24 cellular contexts compared by ENCODE assay signal in genomic region chr1:94582578-94582977, GRCh38. TPM values are rescaled to one million over a fixed set of nuclear protein-coding genes. Genes with fewer than 3 reads are reported as not detected.
"Had no signal": no experiment of that assay in that cellular context is flagged by ENCODE, and none has a peak within 500 bp of the region (broad histone marks: within the 10 kb centered on the region; RNA-seq: fewer than 3 reads in every experiment).

No MANE protein-coding gene starts in this region.

- H3K27me3 ChIP-seq: esophagus squamous epithelium, left lung, sigmoid colon, tibial nerve had no signal

- H3K4me3 ChIP-seq: esophagus squamous epithelium, left lung, lung, psoas muscle, sigmoid colon, spleen, tibial nerve had no signal

- DNase-seq: activated CD4-positive, alpha-beta memory T cell treated with anti-CD3 and anti-CD28 coated beads for 36 hours; activated CD4-positive, alpha-beta T cell treated with anti-CD3 and anti-CD28 coated beads for 48 hours; activated CD8-positive, alpha-beta memory T cell treated with anti-CD3 and anti-CD28 coated beads, Interleukin-2, amount 50 U/mL, for 48 hours; activated gamma-delta T cell treated with Interleukin-2 at 50 U/mL for 16 hours; activated naive CD4-positive, alpha-beta T cell treated with anti-CD3 and anti-CD28 coated beads, Interleukin-2, amount 50 U/mL, for 16 hours; activated T-cell treated with anti-CD3 and anti-CD28 coated beads, Interleukin-2, amount 50 U/mL, for 24 hours; amygdala; central memory CD4-positive, alpha-beta T cell; endodermal cell; esophagus squamous epithelium; foreskin melanocyte; kidney glomerular epithelial cell; left lung; naive thymus-derived CD8-positive, alpha-beta T cell; nucleus accumbens; psoas muscle; sigmoid colon; spleen; stimulated activated naive CD4-positive, alpha-beta T cell treated with Interleukin-2 at 50 U/mL for 16 hours; T-helper 9 cell had no signal

- H3K27ac ChIP-seq: esophagus squamous epithelium, left lung, parathyroid adenoma, psoas muscle, sigmoid colon, spleen, tibial nerve, VCaP had no signal

- H3K79me2 ChIP-seq: parathyroid adenoma had no signal

- H3K4me1 ChIP-seq: psoas muscle, spleen had no signal

- H2AFZ ChIP-seq: parathyroid adenoma had no signal

- H3K9ac ChIP-seq: parathyroid adenoma had no signal

- H3K36me3 ChIP-seq: esophagus squamous epithelium, left lung, sigmoid colon, spleen, tibial nerve had no signal

- H3K9me3 ChIP-seq: esophagus squamous epithelium, psoas muscle, tibial nerve had no signal

- ATAC-seq: left lung; naive thymus-derived CD8-positive, alpha-beta T cell; psoas muscle had no signal

RNA-seq across cellular contexts. Expression of gene F3, which starts 41.0 kb away (rescaled TPM):
- total RNA-seq: naive thymus-derived CD8-positive, alpha-beta T cell had no signal
- polyA plus RNA-seq: naive thymus-derived CD8-positive, alpha-beta T cell had no signal
